ENCODE assay signal across 16 cellular contexts in the genomic region with DNA sequence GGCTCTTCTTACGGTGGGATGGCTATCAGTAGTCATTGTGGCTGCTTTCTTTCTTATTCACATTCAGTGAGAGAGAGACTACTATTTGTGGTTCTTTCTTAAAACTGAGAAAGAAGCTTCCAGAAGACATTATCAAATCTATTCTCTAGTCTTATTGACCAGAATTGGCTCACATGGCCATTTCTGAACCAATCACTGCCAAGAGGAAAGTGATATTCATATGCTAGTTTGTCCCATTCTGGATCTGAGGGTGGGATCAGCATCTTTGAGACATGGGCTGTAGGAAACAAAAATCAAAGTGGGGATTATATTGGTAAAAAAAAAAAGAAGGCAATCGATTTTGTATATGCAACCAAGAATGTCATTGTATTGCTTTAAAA.
A peak's percentile ranks its signal among the peaks of the same experiment; 100 is the strongest.
DNase-seq lines count a peak whose midpoint lies in the region; ATAC-seq lines count a peak whose summit lies in the region.
"Had no signal": no experiment of that assay in that cellular context is flagged by ENCODE, and none has a peak within 500 bp of the region (broad histone marks: within the 10 kb centered on the region; RNA-seq: fewer than 3 reads in every experiment).

No MANE protein-coding gene starts in this region.

- peak overlapping the region; percentile 98 for H3K27ac Mint-ChIP-seq in activated CD8-positive, alpha-beta memory T cell treated with anti-CD3 and anti-CD28 coated beads, Interleukin-2, amount 10 ng/mL, durations not matched to agents 7 days and 5 days
- H3K27ac Mint-ChIP-seq in activated naive CD8-positive, alpha-beta T cell = peak overlapping the region; percentile 94
- H3K27ac Mint-ChIP-seq in stimulated activated effector memory CD8-positive, alpha-beta T cell treated with anti-CD3 and anti-CD28 coated beads, Interleukin-12 subunit alpha, Interleukin-12 subunit beta, amount 100 ng/mL, for 72 hours = peak overlapping the region; percentile 95
- H3K27ac Mint-ChIP-seq: type B pancreatic cell had no signal

- no peaks in the 10 kb centered on the region for H3K9me3 Mint-ChIP-seq in activated CD8-positive, alpha-beta memory T cell treated with anti-CD3 and anti-CD28 coated beads, Interleukin-2, amount 10 ng/mL, durations not matched to agents 7 days and 5 days (ENCODE audit: low read depth)
- peaks cover 10% of the 10 kb centered on the region for H3K9me3 Mint-ChIP-seq in activated naive CD8-positive, alpha-beta T cell (ENCODE audit: low read depth)
- H3K9me3 Mint-ChIP-seq in stimulated activated effector memory CD8-positive, alpha-beta T cell treated with anti-CD3 and anti-CD28 coated beads, Interleukin-12 subunit alpha, Interleukin-12 subunit beta, amount 100 ng/mL, for 72 hours = no peaks in the 10 kb centered on the region
- H3K9me3 Mint-ChIP-seq: neural crest cell, type B pancreatic cell had no signal

- H3K4me3 Mint-ChIP-seq in activated CD8-positive, alpha-beta memory T cell treated with anti-CD3 and anti-CD28 coated beads, Interleukin-2, amount 10 ng/mL, durations not matched to agents 7 days and 5 days = peak overlapping the region; percentile 51
- H3K4me3 Mint-ChIP-seq in activated naive CD8-positive, alpha-beta T cell = peak overlapping the region; percentile 76
- H3K4me3 Mint-ChIP-seq in stimulated activated effector memory CD8-positive, alpha-beta T cell treated with anti-CD3 and anti-CD28 coated beads, Interleukin-12 subunit alpha, Interleukin-12 subunit beta, amount 100 ng/mL, for 72 hours = peak overlapping the region; percentile 61
- H3K4me3 Mint-ChIP-seq: neural crest cell, type B pancreatic cell had no signal

- CTCF ChIA-PET in activated CD8-positive, alpha-beta memory T cell treated with anti-CD3 and anti-CD28 coated beads, Interleukin-2, amount 10 ng/mL, durations not matched to agents 7 days and 5 days (lab: Charles Lee) = interaction anchor here (1.1 to 12.2 kb wide), 5 partner anchors 13 to 109 kb away, joined by 3 to 178 read pairs (median 83); a partner anchor contains a TSS

- no peak for DNase-seq in activated CD8-positive, alpha-beta memory T cell treated with anti-CD3 and anti-CD28 coated beads, Interleukin-2, amount 10 ng/mL, durations not matched to agents 7 days and 5 days
- no peak for DNase-seq in activated CD8-positive, alpha-beta memory T cell treated with anti-CD3 and anti-CD28 coated beads, Interleukin-2, amount 50 U/mL, for 48 hours
- DNase-seq in stimulated activated effector memory CD8-positive, alpha-beta T cell treated with anti-CD3 and anti-CD28 coated beads, Interleukin-12 subunit alpha, Interleukin-12 subunit beta, amount 100 ng/mL, for 72 hours (ENCODE audit: low spot score in 2 of 2) = no peak
- no peak for DNase-seq in activated effector memory CD4-positive, alpha-beta T cell treated with anti-CD3 and anti-CD28 coated beads, Interleukin-2, amount 50 U/mL, for 16 hours
- DNase-seq in activated gamma-delta T cell (lab: John Stamatoyannopoulos, UW) = no peak
- no peak for DNase-seq in activated effector memory CD4-positive, alpha-beta T cell treated with Interleukin-2 at 50 U/mL for 16 hours
- DNase-seq: COR-L47, H7, NCI-H2029 treated with DMSO at 0.1 percent for 48 hours, NCI-H69 had no signal

- no peak for ATAC-seq in activated CD8-positive, alpha-beta memory T cell treated with anti-CD3 and anti-CD28 coated beads, Interleukin-2, amount 10 ng/mL, durations not matched to agents 7 days and 5 days
- ATAC-seq in HG03442 (IDR thresholded peaks at IDR 0.05; ENCODE audit: unreplicated experiment) = peak; percentile 2
- ATAC-seq in stimulated activated effector memory CD8-positive, alpha-beta T cell treated with anti-CD3 and anti-CD28 coated beads, Interleukin-12 subunit alpha, Interleukin-12 subunit beta, amount 100 ng/mL, for 72 hours = no peak
- ATAC-seq: Panc1, SK-N-SH treated with all-trans-retinoic acid at 6 μM for 48 hours had no signal

- no peaks in the 10 kb centered on the region for H3K27me3 Mint-ChIP-seq in activated CD8-positive, alpha-beta memory T cell treated with anti-CD3 and anti-CD28 coated beads, Interleukin-2, amount 10 ng/mL, durations not matched to agents 7 days and 5 days
- no peaks in the 10 kb centered on the region for H3K27me3 Mint-ChIP-seq in activated naive CD8-positive, alpha-beta T cell

- peaks cover 87% of the 10 kb centered on the region for H3K4me1 Mint-ChIP-seq in activated CD8-positive, alpha-beta memory T cell treated with anti-CD3 and anti-CD28 coated beads, Interleukin-2, amount 10 ng/mL, durations not matched to agents 7 days and 5 days
- peaks cover 88% of the 10 kb centered on the region for H3K4me1 Mint-ChIP-seq in activated naive CD8-positive, alpha-beta T cell (ENCODE audit: low read depth)
- H3K4me1 Mint-ChIP-seq in stimulated activated effector memory CD8-positive, alpha-beta T cell treated with anti-CD3 and anti-CD28 coated beads, Interleukin-12 subunit alpha, Interleukin-12 subunit beta, amount 100 ng/mL, for 72 hours = peaks cover 71% of the 10 kb centered on the region

- H3K36me3 Mint-ChIP-seq in activated CD8-positive, alpha-beta memory T cell treated with anti-CD3 and anti-CD28 coated beads, Interleukin-2, amount 10 ng/mL, durations not matched to agents 7 days and 5 days = peaks cover 15% of the 10 kb centered on the region
- H3K36me3 Mint-ChIP-seq in activated naive CD8-positive, alpha-beta T cell = peaks cover 2% of the 10 kb centered on the region
- peaks cover 6% of the 10 kb centered on the region for H3K36me3 Mint-ChIP-seq in stimulated activated effector memory CD8-positive, alpha-beta T cell treated with anti-CD3 and anti-CD28 coated beads, Interleukin-12 subunit alpha, Interleukin-12 subunit beta, amount 100 ng/mL, for 72 hours
- H3K36me3 Mint-ChIP-seq: type B pancreatic cell had no signal
